In genomic region chr5:57231607-57232006, GRCh38 we compare ENCODE assay signal across 1 cellular context.
TF ChIP-seq lines count a peak whose summit lies in the region.

No MANE protein-coding gene starts in this region.

TF ChIP-seq in WTC11, 78 proteins besides CTCF, POLR2A, EP300 and RAD21 (continued from another document):
- TF ChIP-seq, protein P1, sequence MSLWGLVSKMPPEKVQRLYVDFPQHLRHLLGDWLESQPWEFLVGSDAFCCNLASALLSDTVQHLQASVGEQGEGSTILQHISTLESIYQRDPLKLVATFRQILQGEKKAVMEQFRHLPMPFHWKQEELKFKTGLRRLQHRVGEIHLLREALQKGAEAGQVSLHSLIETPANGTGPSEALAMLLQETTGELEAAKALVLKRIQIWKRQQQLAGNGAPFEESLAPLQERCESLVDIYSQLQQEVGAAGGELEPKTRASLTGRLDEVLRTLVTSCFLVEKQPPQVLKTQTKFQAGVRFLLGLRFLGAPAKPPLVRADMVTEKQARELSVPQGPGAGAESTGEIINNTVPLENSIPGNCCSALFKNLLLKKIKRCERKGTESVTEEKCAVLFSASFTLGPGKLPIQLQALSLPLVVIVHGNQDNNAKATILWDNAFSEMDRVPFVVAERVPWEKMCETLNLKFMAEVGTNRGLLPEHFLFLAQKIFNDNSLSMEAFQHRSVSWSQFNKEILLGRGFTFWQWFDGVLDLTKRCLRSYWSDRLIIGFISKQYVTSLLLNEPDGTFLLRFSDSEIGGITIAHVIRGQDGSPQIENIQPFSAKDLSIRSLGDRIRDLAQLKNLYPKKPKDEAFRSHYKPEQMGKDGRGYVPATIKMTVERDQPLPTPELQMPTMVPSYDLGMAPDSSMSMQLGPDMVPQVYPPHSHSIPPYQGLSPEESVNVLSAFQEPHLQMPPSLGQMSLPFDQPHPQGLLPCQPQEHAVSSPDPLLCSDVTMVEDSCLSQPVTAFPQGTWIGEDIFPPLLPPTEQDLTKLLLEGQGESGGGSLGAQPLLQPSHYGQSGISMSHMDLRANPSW (CRISPR knock-in tag; conservative IDR thresholded peaks at IDR 0.05; ENCODE audit: low read depth): no peak
- TF ChIP-seq FOXJ3 (CRISPR knock-in tag; IDR thresholded peaks at IDR 0.05; ENCODE audit: borderline replicate concordance) (no peak), GABPB1 (CRISPR knock-in tag; IDR thresholded peaks at IDR 0.05) (no peak), NFYB (CRISPR knock-in tag; conservative IDR thresholded peaks at IDR 0.05; ENCODE audit: low read depth) (no peak)
